ENCODE assay signal across 8 cellular contexts in the genomic region with DNA sequence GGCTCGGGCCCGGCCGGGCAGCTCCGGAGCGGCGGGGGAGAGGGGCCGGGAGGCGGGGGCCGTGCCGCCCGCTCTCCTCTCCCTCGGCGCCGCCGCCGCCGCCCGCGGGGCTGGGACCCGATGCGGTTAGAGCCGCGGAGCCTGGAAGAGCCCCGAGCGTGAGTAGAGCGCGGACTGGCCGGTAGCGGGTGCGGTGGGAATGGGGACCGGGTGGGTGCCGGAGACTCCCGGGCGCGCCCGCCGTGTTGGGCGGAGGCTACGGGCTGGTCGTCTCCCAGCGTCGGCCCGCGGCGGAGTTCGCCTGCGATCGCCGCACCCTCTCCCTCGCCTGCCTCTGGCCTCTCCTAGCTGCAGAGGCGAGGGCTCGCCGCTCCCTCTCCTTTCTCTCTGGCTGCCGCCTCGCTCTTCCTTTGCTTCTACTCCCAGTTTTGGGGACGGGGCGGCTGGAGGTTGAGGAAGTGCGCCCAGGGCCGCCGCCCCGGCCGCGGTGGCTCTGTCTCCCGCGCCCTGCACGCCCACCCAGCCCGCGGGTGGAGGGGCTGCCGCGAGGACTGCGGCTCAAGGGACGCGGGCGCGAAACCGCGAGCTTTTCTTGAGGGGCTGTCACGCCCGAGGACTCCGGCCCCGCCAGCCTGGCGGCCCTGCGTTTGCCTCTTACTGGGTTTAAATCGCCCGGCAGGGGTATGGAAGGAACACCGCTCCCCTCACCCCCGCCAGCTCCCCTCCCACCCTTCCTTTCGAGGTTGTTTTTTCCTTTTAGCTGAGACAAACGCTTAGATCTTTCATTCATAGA. TPM values are rescaled to one million over a fixed set of nuclear protein-coding genes. Genes with fewer than 3 reads are reported as not detected.
DNase-seq lines count a peak whose midpoint lies in the region; ATAC-seq lines count a peak whose summit lies in the region.

No MANE protein-coding gene starts in this region.

- peaks cover 0 to 10% of the 10 kb centered on the region in 2 donors for H3K36me3 ChIP-seq in muscle layer of duodenum (ENCODE audit: control insufficient read depth in 1 of 2, insufficient read depth in 2 of 2, low read length in 2 of 2)

- no peaks in the 10 kb centered on the region for H3K27me3 ChIP-seq in muscle layer of duodenum (ENCODE audit: low read depth, low read length)

- no peaks in the 10 kb centered on the region for H3K9me3 ChIP-seq in muscle layer of duodenum (ENCODE audit: control insufficient read depth in 1 of 2, low read length in 2 of 2)

- H3K4me3 ChIP-seq in muscle layer of duodenum (ENCODE audit: low read depth in 1 of 2, low read length in 2 of 2): peak overlapping the region; percentile 87 to 92

- DNase-seq in AG08395 (ENCODE audit: low spot score) (peak; percentile 21), NOMO-1 treated with dmso at 0.1 percent for 144 hours (lab: John Stamatoyannopoulos, UW; ENCODE audit: unreplicated experiment) (peak; percentile 48)
- peak; percentile 75 for DNase-seq in activated T-cell treated with anti-CD3 and anti-CD28 coated beads, Interleukin-2, amount 50 U/mL, for 1 hour
- peak; percentile 41 to 60 for DNase-seq in stimulated activated CD8-positive, alpha-beta memory T cell treated with anti-CD3 and anti-CD28 coated beads, Interleukin-7, amount 100 ng/mL, for 4 hours (ENCODE audit: low read depth in 2 of 2)

- H3K4me1 ChIP-seq in muscle layer of duodenum (ENCODE audit: control insufficient read depth in 1 of 2, insufficient read depth in 2 of 2, low read length in 2 of 2): peaks cover 0 to 16% of the 10 kb centered on the region in 2 donors

- H3K27ac ChIP-seq in muscle layer of duodenum (ENCODE audit: low read length): peak overlapping the region; percentile 92

- ATAC-seq in GM18873 (IDR thresholded peaks at IDR 0.05; ENCODE audit: low FRiP score, unreplicated experiment) (peak; percentile 20), HG03108 (IDR thresholded peaks at IDR 0.05; ENCODE audit: unreplicated experiment) (peak; percentile 21), esophagus mucosa (peak; percentile 58)

RNA-seq across cellular contexts. Expression of a gene that starts 0.5 kb away (rescaled TPM):
- 12.5 TPM for total RNA-seq in esophagus mucosa

Comparison
In these comparisons a context has a peak if more than half of its experiments do, and no peak if none do; other contexts are left out.
1. Peak in every context shown above with its lines: DNase-seq, ATAC-seq, H3K4me3 ChIP-seq and H3K27ac ChIP-seq.
2. DNase-seq: peak in every context shown above with its lines; median percentile 75 in activated T-cell treated with anti-CD3 and anti-CD28 coated beads, Interleukin-2, amount 50 U/mL, for 1 hour; 50 in stimulated activated CD8-positive, alpha-beta memory T cell treated with anti-CD3 and anti-CD28 coated beads, Interleukin-7, amount 100 ng/mL, for 4 hours; 48 in NOMO-1 treated with dmso at 0.1 percent for 144 hours; 21 in AG08395.